In the genomic region with DNA sequence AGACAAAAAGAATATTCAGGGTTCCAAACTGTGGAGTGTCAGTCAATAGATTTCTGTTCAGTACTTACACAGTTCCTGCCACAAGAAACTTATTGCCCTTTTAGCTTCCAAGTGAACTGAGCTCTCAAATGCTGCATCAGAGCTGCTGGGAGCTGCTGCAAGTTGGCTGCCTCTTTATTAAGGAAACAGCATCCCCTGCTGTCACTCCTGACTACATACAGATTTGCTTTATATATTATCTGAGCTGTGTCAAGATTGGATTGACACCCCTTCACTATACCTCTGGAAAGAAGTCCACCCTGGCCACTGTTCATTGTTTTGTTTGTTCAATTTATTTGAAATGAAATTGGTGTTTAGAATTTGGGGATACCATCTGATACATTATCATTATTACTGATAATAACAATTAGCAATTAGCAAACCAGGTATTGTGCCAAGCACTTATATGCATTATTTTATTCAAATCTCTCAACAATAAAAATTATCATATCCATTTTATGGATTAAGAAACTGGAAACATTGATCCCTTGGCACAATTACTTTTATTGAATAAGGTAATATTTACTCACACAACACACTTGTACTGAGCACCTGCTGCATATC, we compare ENCODE assay signal across 8 cellular contexts. TPM values are rescaled to one million over a fixed set of nuclear protein-coding genes. Genes with fewer than 3 reads are reported as not detected.
DNase-seq lines count a peak whose midpoint lies in the region; ATAC-seq and TF ChIP-seq lines count a peak whose summit lies in the region.

No MANE protein-coding gene starts in this region.

- H3K27me3 ChIP-seq in PC-9 (ENCODE audit: insufficient read depth, low read depth): no peaks in the 10 kb centered on the region
- H3K27me3 ChIP-seq in esophagus muscularis mucosa: no peaks in the 10 kb centered on the region
- no peaks in the 10 kb centered on the region for H3K27me3 ChIP-seq in sigmoid colon

- H3K9me3 ChIP-seq in PC-9 (ENCODE audit: insufficient read depth, low read depth) (peaks cover 4% of the 10 kb centered on the region; the same call in 1 of the 2 replicates), esophagus muscularis mucosa (no peaks in the 10 kb centered on the region), sigmoid colon (no peaks in the 10 kb centered on the region)

- intact Hi-C loops in PC-9 (cut with micrococcal nuclease; ENCODE audit: unreplicated experiment) (loop anchor here (1.0 to 5.0 kb wide), 6 partner anchors 32 to 1230 kb away; a partner anchor contains a TSS), esophagus muscularis mucosa (cut with DNase I) (loop anchor here (2.0 kb wide), 1 partner anchor 116 kb away; no protein-coding TSS in a partner anchor), sigmoid colon (cut with DNase I) (no loop called here)

- no peaks in the 10 kb centered on the region for H4K20me1 ChIP-seq in PC-9 (ENCODE audit: insufficient read depth)

- H3K4me1 ChIP-seq in PC-9 (replicated peaks; ENCODE audit: insufficient read depth) (peaks cover 50% of the 10 kb centered on the region), esophagus muscularis mucosa (peaks cover 0 to 27% (median 14%) of the 10 kb centered on the region in 4 donors), sigmoid colon (peaks cover 0 to 5% (median 2%) of the 10 kb centered on the region in 4 donors)

- BruUV-seq in PC-9 (replicated peaks; lab: Mats Ljungman, UMichigan): no TSS peak

- DNase-seq in Ammon's horn (ENCODE audit: low spot score): peak; percentile 83
- peak; percentile 37 for DNase-seq in HT-29 (ENCODE audit: low spot score)
- DNase-seq in PC-9: peak; percentile 49 to 74
- DNase-seq in esophagus muscularis mucosa (ENCODE audit: extremely low spot score): no peak
- DNase-seq in retinal pigment epithelial cell (ENCODE audit: low read depth): peak; percentile 33
- DNase-seq in sigmoid colon: no peak
- DNase-seq in activated CD4-positive, alpha-beta T cell treated with anti-CD3 and anti-CD28 coated beads, Interleukin-2, amount 50 U/mL, for 48 hours: no peak

- no peak overlapping the region for H3K4me3 ChIP-seq in PC-9
- H3K4me3 ChIP-seq in esophagus muscularis mucosa: no peak overlapping the region
- H3K4me3 ChIP-seq in retinal pigment epithelial cell (ENCODE audit: low read length): no peak overlapping the region
- H3K4me3 ChIP-seq in sigmoid colon: no peak overlapping the region

- CTCF ChIA-PET in PC-9 (lab: Charles Lee): interaction anchor here (0.7 to 1.6 kb wide), 6 partner anchors 33 to 1229 kb away, joined by 3 to 8 read pairs (median 5); no protein-coding TSS in a partner anchor

- H3K36me3 ChIP-seq in PC-9 (ENCODE audit: low read depth) (no peaks in the 10 kb centered on the region), esophagus muscularis mucosa (no peaks in the 10 kb centered on the region), sigmoid colon (no peaks in the 10 kb centered on the region)

- H3F3A ChIP-seq in PC-9 (ENCODE audit: insufficient read depth, low read depth): peaks cover 46% of the 10 kb centered on the region

- POLR2A ChIA-PET in PC-9 (lab: Charles Lee; ENCODE audit: unreplicated experiment): no interaction called here

- no peak overlapping the region for H3K4me2 ChIP-seq in PC-9

- TF ChIP-seq EP300 in esophagus muscularis mucosa (IDR thresholded peaks at IDR 0.05) (no peak), sigmoid colon (IDR thresholded peaks at IDR 0.05) (no peak)

- TF ChIP-seq CTCF in PC-9 (conservative IDR thresholded peaks at IDR 0.05) (peak; percentile 87), esophagus muscularis mucosa (IDR thresholded peaks at IDR 0.05) (peak; percentile 37 to 65 (median 56)), retinal pigment epithelial cell (conservative IDR thresholded peaks at IDR 0.05; ENCODE audit: low read depth, low read length) (peak; percentile 78), sigmoid colon (IDR thresholded peaks at IDR 0.05) (no peak)

- H2AFZ ChIP-seq in PC-9: no peak overlapping the region

- H3K79me2 ChIP-seq in PC-9 (ENCODE audit: low read depth): no peaks in the 10 kb centered on the region

- H3K27ac ChIP-seq in PC-9 (no peak overlapping the region), esophagus muscularis mucosa (replicated peaks in 1 of 4) (no peak overlapping the region), sigmoid colon (no peak overlapping the region)

- no peaks in the 10 kb centered on the region for H3K9me2 ChIP-seq in PC-9 (ENCODE audit: insufficient read depth)

- no peak for TF ChIP-seq POLR2A in esophagus muscularis mucosa (IDR thresholded peaks at IDR 0.05; ENCODE audit: low read depth)
- no peak for TF ChIP-seq POLR2A in sigmoid colon (IDR thresholded peaks at IDR 0.05)

- ATAC-seq in GM21515 (IDR thresholded peaks at IDR 0.05; ENCODE audit: unreplicated experiment): no peak

RNA-seq across cellular contexts. Expression of a gene that starts 16.4 kb away (rescaled TPM):
- total RNA-seq in HT-29 (2014; rRNA removed; shearing (Covaris generic)): not detected in 2 replicates
- total RNA-seq in PC-9 (2021): not detected in 2 replicates
- total RNA-seq in esophagus muscularis mucosa: 1 to 10 TPM in 1 of 4 donors, not detected in 3; 6.5 TPM
- total RNA-seq in sigmoid colon: not detected
- polyA plus RNA-seq in sigmoid colon: not detected

Comparison
In these comparisons a context has a peak if more than half of its experiments do, and no peak if none do; other contexts are left out.
1. DNase-seq: peak in Ammon's horn (single experiment), HT-29 (single experiment), PC-9 (2 of 2) and retinal pigment epithelial cell (single experiment); none in esophagus muscularis mucosa (single experiment), sigmoid colon (single experiment) and activated CD4-positive, alpha-beta T cell treated with anti-CD3 and anti-CD28 coated beads, Interleukin-2, amount 50 U/mL, for 48 hours (0 of 2).
2. CTCF ChIP-seq: peak in PC-9 (single experiment), esophagus muscularis mucosa (3 of 3) and retinal pigment epithelial cell (single experiment); none in sigmoid colon (0 of 4).